ENCODE assay signal across 21 cellular contexts in the genomic region with DNA sequence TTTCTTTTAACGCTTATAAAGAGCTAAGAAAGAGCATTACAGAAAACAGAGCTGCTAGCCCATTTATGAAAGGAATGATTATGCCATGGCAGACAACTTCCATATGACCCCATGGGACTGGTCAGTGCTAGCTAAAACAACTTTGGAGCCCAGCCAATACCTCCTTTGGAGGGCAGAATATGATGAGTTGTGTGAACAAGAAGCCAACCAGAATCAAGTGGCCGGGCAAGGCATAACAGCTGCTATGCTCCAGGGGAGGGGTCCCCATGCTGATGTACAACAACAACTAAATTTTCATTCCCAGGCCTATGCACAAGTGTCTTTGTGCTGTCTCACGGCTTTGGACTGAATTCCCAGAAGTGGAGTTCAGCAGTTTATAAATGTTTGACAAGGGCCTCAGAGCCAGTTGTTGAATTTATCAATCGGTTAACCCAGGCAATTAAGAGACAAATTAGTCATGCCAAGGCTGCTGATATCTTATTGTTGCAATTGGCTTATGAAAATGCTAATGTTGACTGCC.
"Had no signal": no experiment of that assay in that cellular context is flagged by ENCODE, and none has a peak within 500 bp of the region (broad histone marks: within the 10 kb centered on the region; RNA-seq: fewer than 3 reads in every experiment).

No MANE protein-coding gene starts in this region.

- H3K4me3 ChIP-seq: colonic mucosa, esophagus squamous epithelium, gastrocnemius medialis, heart right ventricle, left lung, lower lobe of right lung, mucosa of descending colon had no signal

- H3K9me3 ChIP-seq: colonic mucosa, gastrocnemius medialis, lower lobe of right lung had no signal

- H3K4me1 ChIP-seq: colonic mucosa, esophagus squamous epithelium, gastrocnemius medialis, heart right ventricle, left lung, lower lobe of right lung had no signal

- H3K36me3 ChIP-seq: colonic mucosa, esophagus squamous epithelium, gastrocnemius medialis, heart right ventricle, left lung, lower lobe of right lung had no signal

- DNase-seq: colonic mucosa; cortex of kidney; effector CD8-positive, alpha-beta T cell; effector memory CD8-positive, alpha-beta T cell; endodermal cell; erythroblast; esophagus squamous epithelium; foreskin fibroblast; foreskin melanocyte; gastrocnemius medialis; glutamatergic neuron; head of caudate nucleus; heart right ventricle; hippocampal formation; left cardiac atrium; left lung; left ventricle myocardium superior; lower lobe of right lung; mesenchymal stem cell; mucosa of descending colon had no signal

- H3K27me3 ChIP-seq: colonic mucosa, esophagus squamous epithelium, gastrocnemius medialis, heart right ventricle, left lung had no signal

- H3K27ac ChIP-seq: colonic mucosa, epithelial cell of prostate, esophagus squamous epithelium, gastrocnemius medialis, heart right ventricle, left lung, lower lobe of right lung had no signal
